ENCODE assay signal across 21 cellular contexts in genomic region chr22:37137131-37137530, GRCh38. TPM values are rescaled to one million over a fixed set of nuclear protein-coding genes. Genes with fewer than 3 reads are reported as not detected.
A peak's percentile ranks its signal among the peaks of the same experiment; 100 is the strongest.
DNase-seq lines count a peak whose midpoint lies in the region; ATAC-seq and TF ChIP-seq lines count a peak whose summit lies in the region.
"Had no signal": no experiment of that assay in that cellular context is flagged by ENCODE, and none has a peak within 500 bp of the region (broad histone marks: within the 10 kb centered on the region; RNA-seq: fewer than 3 reads in every experiment).

No MANE protein-coding gene starts in this region.

- CTCF ChIA-PET in activated CD4-positive, alpha-beta memory T cell treated with anti-CD3 and anti-CD28 coated beads for 36 hours (lab: Charles Lee) = interaction anchor here (1.1 to 1.9 kb wide), 2 partner anchors 12 to 63 kb away, joined by 4 to 10 read pairs; no protein-coding TSS in a partner anchor
- CTCF ChIA-PET in MCF 10A (lab: Yijun Ruan, JAX) = interaction anchor here (0.9 kb wide), 1 partner anchor 61 kb away, joined by 3 read pairs; no protein-coding TSS in a partner anchor

- peaks cover 53% of the 10 kb centered on the region for H3K4me1 Mint-ChIP-seq in activated CD4-positive, alpha-beta memory T cell treated with anti-CD3 and anti-CD28 coated beads for 36 hours (ENCODE audit: low read depth)
- peaks cover 42% of the 10 kb centered on the region for H3K4me1 Mint-ChIP-seq in central memory CD8-positive, alpha-beta T cell
- no peaks in the 10 kb centered on the region for H3K4me1 Mint-ChIP-seq in MCF 10A (ENCODE audit: insufficient read depth, unreplicated experiment)
- H3K4me1 Mint-ChIP-seq: brain had no signal

- peaks cover 83% of the 10 kb centered on the region for H3K36me3 Mint-ChIP-seq in activated CD4-positive, alpha-beta memory T cell treated with anti-CD3 and anti-CD28 coated beads for 36 hours
- peaks cover 71% of the 10 kb centered on the region for H3K36me3 Mint-ChIP-seq in central memory CD8-positive, alpha-beta T cell (ENCODE audit: insufficient read depth)
- H3K36me3 Mint-ChIP-seq in MCF 10A (ENCODE audit: insufficient read depth, unreplicated experiment) = no peaks in the 10 kb centered on the region
- H3K36me3 Mint-ChIP-seq: brain had no signal

- no TSS peak for BruUV-seq in MCF 10A (replicated peaks; lab: Mats Ljungman, UMichigan)

- H3K4me3 Mint-ChIP-seq in activated CD4-positive, alpha-beta memory T cell treated with anti-CD3 and anti-CD28 coated beads for 36 hours = no peak overlapping the region
- H3K4me3 Mint-ChIP-seq in central memory CD8-positive, alpha-beta T cell = no peak overlapping the region
- no peak overlapping the region for H3K4me3 Mint-ChIP-seq in MCF 10A (ENCODE audit: unreplicated experiment)
- H3K4me3 Mint-ChIP-seq: brain; stimulated activated naive B cell treated with anti-CD40 and anti-IgM and Interleukin-4, amounts not matched to agents 10 μg/mL and 1 μg/mL and 100 μg/mL, for 72 hours had no signal

- no peak for ATAC-seq in Right ventricle myocardium inferior
- no peak for ATAC-seq in central memory CD8-positive, alpha-beta T cell (replicated peaks; ENCODE audit: extremely low read depth, poor library complexity, severe bottlenecking)
- ATAC-seq in esophagus mucosa = no peak
- ATAC-seq: gastrocnemius medialis; stimulated activated naive B cell treated with anti-CD40 and anti-IgM and Interleukin-4, amounts not matched to agents 10 μg/mL and 1 μg/mL and 100 μg/mL, for 72 hours had no signal

- intact Hi-C loops in Right ventricle myocardium inferior (cut with DNase I) (no loop called here), cardiac septum (cut with DNase I) (no loop called here), MCF 10A (cut with micrococcal nuclease) (no loop called here)
- intact Hi-C loops in activated CD4-positive, alpha-beta memory T cell treated with anti-CD3 and anti-CD28 coated beads for 36 hours (cut with micrococcal nuclease) = no loop called here

- H3K27ac Mint-ChIP-seq in activated CD4-positive, alpha-beta memory T cell treated with anti-CD3 and anti-CD28 coated beads for 36 hours = peak overlapping the region; percentile 98
- peak overlapping the region; percentile 87 for H3K27ac Mint-ChIP-seq in central memory CD8-positive, alpha-beta T cell (ENCODE audit: low read depth)
- no peak overlapping the region for H3K27ac Mint-ChIP-seq in MCF 10A (ENCODE audit: low read depth, unreplicated experiment)
- H3K27ac Mint-ChIP-seq: brain had no signal

- DNase-seq in Right ventricle myocardium inferior (ENCODE audit: missing footprints) (peak; percentile 32), cardiac septum (ENCODE audit: low spot score) (no peak), MCF 10A (ENCODE audit: unreplicated experiment) (no peak), NCI-H526 treated with DMSO at 0.1 percent for 48 hours (lab: John Stamatoyannopoulos, UW) (no peak)
- no peak for DNase-seq in activated CD4-positive, alpha-beta memory T cell treated with anti-CD3 and anti-CD28 coated beads for 36 hours
- DNase-seq in central memory CD8-positive, alpha-beta T cell (ENCODE audit: low spot score in 2 of 2) = no peak
- DNase-seq: activated CD4-positive, CD25-positive, alpha-beta regulatory T cell treated with anti-CD3 and anti-CD28 coated beads, Interleukin-2, amount 50 U/mL, for 72 hours; DMS79 treated with DMSO at 0.1 percent for 48 hours; effector memory CD4-positive, alpha-beta T cell; gastrocnemius medialis; MM.1S; NCI-H1436; NCI-H774; Right ventricle myocardium superior; stimulated activated CD4-positive, alpha-beta T cell treated with anti-CD3 and anti-CD28 coated beads, Interleukin-1b, Interleukin-23, amount 100 ng/mL, for 48 hours; stimulated activated naive B cell treated with anti-CD40 and anti-IgM and Interleukin-4, amounts not matched to agents 10 μg/mL and 1 μg/mL and 100 μg/mL, for 72 hours had no signal

- peaks cover 3% of the 10 kb centered on the region for H3K9me3 Mint-ChIP-seq in activated CD4-positive, alpha-beta memory T cell treated with anti-CD3 and anti-CD28 coated beads for 36 hours
- no peaks in the 10 kb centered on the region for H3K9me3 Mint-ChIP-seq in central memory CD8-positive, alpha-beta T cell
- no peaks in the 10 kb centered on the region for H3K9me3 Mint-ChIP-seq in MCF 10A (ENCODE audit: unreplicated experiment)
- H3K9me3 Mint-ChIP-seq: brain; stimulated activated naive B cell treated with anti-CD40 and anti-IgM and Interleukin-4, amounts not matched to agents 10 μg/mL and 1 μg/mL and 100 μg/mL, for 72 hours had no signal

- no peak for TF ChIP-seq CTCF in MCF 10A (IDR thresholded peaks at IDR 0.05; ENCODE audit: unreplicated experiment)

- no peaks in the 10 kb centered on the region for H3K27me3 Mint-ChIP-seq in activated CD4-positive, alpha-beta memory T cell treated with anti-CD3 and anti-CD28 coated beads for 36 hours
- no peaks in the 10 kb centered on the region for H3K27me3 Mint-ChIP-seq in central memory CD8-positive, alpha-beta T cell
- H3K27me3 Mint-ChIP-seq in MCF 10A (ENCODE audit: insufficient read depth, unreplicated experiment) = no peaks in the 10 kb centered on the region

- POLR2A ChIA-PET in activated CD4-positive, alpha-beta memory T cell treated with anti-CD3 and anti-CD28 coated beads for 36 hours (lab: Charles Lee) = interaction anchor here (1.3 to 12.8 kb wide), 5 partner anchors 10 to 76 kb away, joined by 3 to 139 read pairs (median 10); partner anchors contain the start of gene IL2RB
- POLR2A ChIA-PET in MCF 10A (lab: Yijun Ruan, JAX) = no interaction called here

RNA-seq across cellular contexts. Expression of gene IL2RB, which starts 12.6 kb away (rescaled TPM):
- total RNA-seq in Right ventricle myocardium inferior (1.3 TPM), cardiac septum (0.51 TPM), MCF 10A (2022) (not detected in 2 replicates), esophagus mucosa (3.1 TPM)
- 100 to 1,000 TPM; 306 to 310 TPM for total RNA-seq in activated CD4-positive, alpha-beta memory T cell treated with anti-CD3 and anti-CD28 coated beads for 36 hours

RNA-seq across cellular contexts. Expression of gene TMPRSS6, which starts 27.6 kb away (rescaled TPM):
- not detected for total RNA-seq in Right ventricle myocardium inferior
- not detected for total RNA-seq in cardiac septum
- 10 to 100 TPM; 39.9 to 42.1 TPM for total RNA-seq in activated CD4-positive, alpha-beta memory T cell treated with anti-CD3 and anti-CD28 coated beads for 36 hours
- not detected in 2 replicates for total RNA-seq in MCF 10A (2022)
- not detected for total RNA-seq in esophagus mucosa
- total RNA-seq: esophagus muscularis mucosa, pulmonary artery endothelial cell, Right ventricle myocardium superior, skeletal muscle tissue had no signal

RNA-seq across cellular contexts. Expression of gene C1QTNF6, which starts 50.9 kb away (rescaled TPM):
- 1.6 TPM for total RNA-seq in Right ventricle myocardium inferior
- 2.8 TPM for total RNA-seq in cardiac septum
- 10 to 100 TPM; 11.1 to 13.0 TPM for total RNA-seq in activated CD4-positive, alpha-beta memory T cell treated with anti-CD3 and anti-CD28 coated beads for 36 hours
- 6.6 and 11.6 TPM in 2 replicates for total RNA-seq in MCF 10A (2022)
- 2.0 TPM for total RNA-seq in esophagus mucosa

Comparison
In these comparisons a context has a peak if more than half of its experiments do, and no peak if none do; other contexts are left out.
1. RNA of gene IL2RB, which starts 12.6 kb away (total RNA-seq): 306 to 310 TPM in activated CD4-positive, alpha-beta memory T cell treated with anti-CD3 and anti-CD28 coated beads for 36 hours; 3.1 TPM in esophagus mucosa (single experiment), 1.3 TPM in Right ventricle myocardium inferior (single experiment), 0.51 TPM in cardiac septum (single experiment) and not detected in MCF 10A; every median in the first group is over 10 times any median in the second.
2. RNA of gene TMPRSS6, which starts 27.6 kb away (total RNA-seq): 39.9 to 42.1 TPM in activated CD4-positive, alpha-beta memory T cell treated with anti-CD3 and anti-CD28 coated beads for 36 hours; not detected in Right ventricle myocardium inferior (single experiment), not detected in cardiac septum (single experiment), not detected in MCF 10A and not detected in esophagus mucosa (single experiment); every median in the first group is over 10 times any median in the second.